21 cellular contexts compared by ENCODE assay signal in the genomic region with DNA sequence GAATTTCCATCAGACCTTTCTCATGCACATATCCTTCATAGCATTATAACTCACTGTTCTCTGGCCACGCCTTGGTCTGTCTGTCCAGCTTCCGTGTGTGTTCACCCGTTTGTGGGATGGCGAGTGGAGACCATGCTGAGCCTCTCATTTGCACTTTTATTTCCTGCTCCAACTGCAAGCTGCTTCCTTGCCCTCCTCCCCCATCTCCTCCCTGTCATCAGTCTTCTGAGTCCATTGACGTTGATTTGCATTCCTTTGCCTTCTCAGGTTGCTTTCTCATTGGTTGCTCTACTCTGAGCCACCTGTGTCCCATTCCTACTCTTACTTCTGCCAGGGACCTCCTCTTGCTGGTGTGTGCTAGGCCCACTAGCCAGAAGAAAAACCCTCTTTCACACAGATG.
A peak's percentile ranks its signal among the peaks of the same experiment; 100 is the strongest.
DNase-seq lines count a peak whose midpoint lies in the region; ATAC-seq, FAIRE-seq and TF ChIP-seq lines count a peak whose summit lies in the region.
"Had no signal": no experiment of that assay in that cellular context is flagged by ENCODE, and none has a peak within 500 bp of the region (broad histone marks: within the 10 kb centered on the region; RNA-seq: fewer than 3 reads in every experiment).

No MANE protein-coding gene starts in this region.

- H3K4me3 ChIP-seq in body of pancreas (no peak overlapping the region), left ventricle myocardium inferior (no peak overlapping the region)
- H3K4me3 ChIP-seq: BLaER1, PC-9, tibial nerve had no signal

- no peaks in the 10 kb centered on the region for H3K36me3 Mint-ChIP-seq in type B pancreatic cell
- H3K36me3 Mint-ChIP-seq: naive thymus-derived CD8-positive, alpha-beta T cell had no signal

- H3K36me3 ChIP-seq in body of pancreas (replicated peaks in 1 of 2; ENCODE audit: insufficient read depth in 1 of 2, low read depth in 2 of 2) (no peaks in the 10 kb centered on the region), left ventricle myocardium inferior (no peaks in the 10 kb centered on the region)
- H3K36me3 ChIP-seq: BLaER1, tibial nerve had no signal

- no peak for TF ChIP-seq POLR2A in body of pancreas (IDR thresholded peaks at IDR 0.05)

- WGBS in body of pancreas, 2 donors, result 39 to 56% methylated on average over 5 of the region's 5 CpGs

- H3K27ac Mint-ChIP-seq in type B pancreatic cell, result peak overlapping the region; percentile 66
- H3K27ac Mint-ChIP-seq: naive thymus-derived CD8-positive, alpha-beta T cell; T-helper 2 cell treated with Interferon-gamma antibody and Interleukin-4, amounts not matched to agents 5 μg/mL and 100 μg/mL, for 36 hours had no signal

- H3K27me3 Mint-ChIP-seq in type B pancreatic cell, result no peaks in the 10 kb centered on the region

- no peaks in the 10 kb centered on the region for H3K27me3 ChIP-seq in body of pancreas
- no peaks in the 10 kb centered on the region for H3K27me3 ChIP-seq in left ventricle myocardium inferior (ENCODE audit: low read depth)
- H3K27me3 ChIP-seq: BLaER1, tibial nerve had no signal

- H3K27ac ChIP-seq in body of pancreas, result peak overlapping the region in 3 of 4 donors; percentile 36 to 78 (median 60)
- H3K27ac ChIP-seq in left ventricle myocardium inferior (replicated peaks), result no peak overlapping the region
- H3K27ac ChIP-seq: 22Rv1, BLaER1, PC-9 had no signal

- peaks cover 59% of the 10 kb centered on the region for H3K4me1 Mint-ChIP-seq in type B pancreatic cell (ENCODE audit: unreplicated experiment)
- H3K4me1 Mint-ChIP-seq: naive thymus-derived CD8-positive, alpha-beta T cell had no signal

- H3K4me3 Mint-ChIP-seq in type B pancreatic cell, result peak overlapping the region; percentile 48
- H3K4me3 Mint-ChIP-seq: naive thymus-derived CD8-positive, alpha-beta T cell; T-helper 2 cell treated with Interferon-gamma antibody and Interleukin-4, amounts not matched to agents 5 μg/mL and 100 μg/mL, for 36 hours had no signal

- H3K4me1 ChIP-seq in body of pancreas (peaks cover 40% of the 10 kb centered on the region), left ventricle myocardium inferior (peaks cover 50% of the 10 kb centered on the region)

- TF ChIP-seq CTCF in body of pancreas (IDR thresholded peaks at IDR 0.05) (no peak), type B pancreatic cell (conservative IDR thresholded peaks at IDR 0.05) (no peak), D721Med (IDR thresholded peaks at IDR 0.05; ENCODE audit: insufficient read depth, missing control alignments) (no peak), left ventricle myocardium inferior (IDR thresholded peaks at IDR 0.05; ENCODE audit: borderline replicate concordance) (no peak)

- no peaks in the 10 kb centered on the region for H3K9me3 ChIP-seq in body of pancreas
- H3K9me3 ChIP-seq in left ventricle myocardium inferior (replicated peaks), result no peaks in the 10 kb centered on the region
- H3K9me3 ChIP-seq: BLaER1, tibial nerve had no signal

- peak; percentile 9 for DNase-seq in NCI-H146 (lab: John Stamatoyannopoulos, UW)
- no peak for DNase-seq in NCI-H146 treated with DMSO at 0.1 percent for 48 hours (lab: John Stamatoyannopoulos, UW; ENCODE audit: unreplicated experiment)
- DNase-seq in body of pancreas, result peak in 3 of 4 donors; percentile 14 to 37 (median 37)
- DNase-seq in kidney tubule cell (ENCODE audit: low spot score), result peak; percentile 84
- no peak for DNase-seq in type B pancreatic cell (ENCODE audit: extremely low spot score, unreplicated experiment)
- DNase-seq in D721Med (ENCODE audit: insufficient read length, low spot score), result no peak
- DNase-seq in left ventricle myocardium inferior, result no peak
- DNase-seq: activated CD4-positive, alpha-beta T cell treated with anti-CD3 and anti-CD28 coated beads for 1 hour; MM.1S; naive thymus-derived CD8-positive, alpha-beta T cell; NCI-H2029 treated with DMSO at 0.1 percent for 48 hours; stimulated activated naive CD4-positive, alpha-beta T cell had no signal

- ATAC-seq in body of pancreas (peak; percentile 52), GM18907 (IDR thresholded peaks at IDR 0.05; ENCODE audit: unreplicated experiment) (no peak)
- ATAC-seq: HepG2; naive thymus-derived CD8-positive, alpha-beta T cell had no signal

- intact Hi-C loops in body of pancreas (cut with DNase I) (no loop called here), left ventricle myocardium inferior (cut with micrococcal nuclease) (no loop called here)

- H3K9me3 Mint-ChIP-seq in type B pancreatic cell, result no peaks in the 10 kb centered on the region
- H3K9me3 Mint-ChIP-seq: naive thymus-derived CD8-positive, alpha-beta T cell; T-helper 2 cell treated with Interferon-gamma antibody and Interleukin-4, amounts not matched to agents 5 μg/mL and 100 μg/mL, for 36 hours had no signal

- no peak for FAIRE-seq in D721Med (lab: Jason Lieb, UNC)
- FAIRE-seq: colon, GM19239, HepG2 had no signal

Comparison
In these comparisons a context has a peak if more than half of its experiments do, and no peak if none do; other contexts are left out.
1. DNase-seq: peak in NCI-H146 (single experiment), body of pancreas (3 of 4) and kidney tubule cell (single experiment); none in NCI-H146 treated with DMSO at 0.1 percent for 48 hours (single experiment), type B pancreatic cell (single experiment), D721Med (single experiment) and left ventricle myocardium inferior (single experiment).